10 cellular contexts compared by ENCODE assay signal in genomic region chr2:129979629-129980155, GRCh38. TPM values are rescaled to one million over a fixed set of nuclear protein-coding genes. Genes with fewer than 3 reads are reported as not detected.
DNase-seq lines count a peak whose midpoint lies in the region; ATAC-seq and TF ChIP-seq lines count a peak whose summit lies in the region.
"Not testable (repeated sequence)": the region's sequence is repeated elsewhere in the genome, so short reads cannot be mapped to it uniquely, and the experiment has no call there.
"Had no signal": no experiment of that assay in that cellular context is flagged by ENCODE, and none has a peak within 500 bp of the region (broad histone marks: within the 10 kb centered on the region; RNA-seq: fewer than 3 reads in every experiment).

TSS of gene RAB6C (plus strand) at chr2:129979666. CDS start at chr2:129980116, 450 bp downstream.

- not testable (repeated sequence) for DNase-seq in CD8-positive, alpha-beta T cell; NT2/D1 (ENCODE audit: low read depth, low spot score)
- DNase-seq in activated gamma-delta T cell (lab: John Stamatoyannopoulos, UW), result peak; percentile 5
- DNase-seq in endothelial cell (ENCODE audit: low spot score), result peak; percentile 54
- peak; percentile 43 for DNase-seq in neural crest cell (ENCODE audit: low read depth, low spot score)
- peak in 25 of 49 donors; percentile 13 to 51 (median 27) for DNase-seq in substantia nigra (lab: John Stamatoyannopoulos, UW)

- H3K4me3 Mint-ChIP-seq in CD8-positive, alpha-beta T cell, result peak within 1 kb of the TSS; percentile 49
- peak within 1 kb of the TSS; percentile 88 for H3K4me3 Mint-ChIP-seq in endothelial cell (ENCODE audit: unreplicated experiment)
- H3K4me3 Mint-ChIP-seq in neural crest cell, result peak within 1 kb of the TSS; percentile 82

- H3K36me3 Mint-ChIP-seq in CD8-positive, alpha-beta T cell; endothelial cell (ENCODE audit: low read depth, unreplicated experiment); neural crest cell (ENCODE audit: low read depth): not testable (repeated sequence)

- peak within 1 kb of the TSS; percentile 42 for H3K9ac ChIP-seq in NT2/D1 (ENCODE audit: insufficient read length, low read depth)
- H3K9ac ChIP-seq in iPS-20b (ENCODE audit: low read depth, low read length), result not testable (repeated sequence)

- TF ChIP-seq CTCF in CD8-positive, alpha-beta T cell (IDR thresholded peaks at IDR 0.05); endothelial cell (IDR thresholded peaks at IDR 0.05; ENCODE audit: unreplicated experiment); neural crest cell (conservative IDR thresholded peaks at IDR 0.05): not testable (repeated sequence)

- H3K4me3 ChIP-seq in CD8-positive, alpha-beta T cell (ENCODE audit: low read depth, low read length), result not testable (repeated sequence)
- H3K4me3 ChIP-seq in NT2/D1 (ENCODE audit: insufficient read length, low read depth) (peak within 1 kb of the TSS; percentile 45), iPS-20b (ENCODE audit: low read length) (peak within 1 kb of the TSS; percentile 54; the same call in 1 of the 2 replicates)

- not testable (repeated sequence) for H3K4me1 ChIP-seq in CD8-positive, alpha-beta T cell (ENCODE audit: insufficient read depth, low read length); NT2/D1 (ENCODE audit: insufficient read depth, insufficient read length); iPS-20b (ENCODE audit: insufficient read depth, low read length)

- not testable (repeated sequence) for H3K27me3 ChIP-seq in CD8-positive, alpha-beta T cell (ENCODE audit: insufficient read depth, low read length)
- H3K27me3 ChIP-seq in NT2/D1 (ENCODE audit: insufficient read depth, insufficient read length) (peaks cover 36% of the 10 kb centered on the region), iPS-20b (ENCODE audit: insufficient read depth, low read length) (peaks cover 49% of the 10 kb centered on the region)

- peaks cover 38% of the 10 kb centered on the region for H3K27me3 Mint-ChIP-seq in CD8-positive, alpha-beta T cell (ENCODE audit: low read depth)
- not testable (repeated sequence) for H3K27me3 Mint-ChIP-seq in endothelial cell (ENCODE audit: unreplicated experiment)
- peaks cover 91% of the 10 kb centered on the region for H3K27me3 Mint-ChIP-seq in neural crest cell (ENCODE audit: low read depth)

- intact Hi-C loops in CD8-positive, alpha-beta T cell (cut with DNase I, micrococcal nuclease), result not testable (repeated sequence)

- H3K27ac Mint-ChIP-seq in CD8-positive, alpha-beta T cell; neural crest cell (ENCODE audit: unreplicated experiment): not testable (repeated sequence)
- peak within 1 kb of the TSS; percentile 79 for H3K27ac Mint-ChIP-seq in endothelial cell (ENCODE audit: unreplicated experiment)

- POLR2A ChIA-PET in CD8-positive, alpha-beta T cell (lab: Charles Lee), result not testable (repeated sequence)

- not testable (repeated sequence) for H3K27ac ChIP-seq in CD8-positive, alpha-beta T cell (ENCODE audit: low read depth, low read length); iPS-20b (ENCODE audit: low read length)
- peak within 1 kb of the TSS; percentile 45 for H3K27ac ChIP-seq in substantia nigra (ENCODE audit: low read depth, low read length, poor library complexity, severe bottlenecking)

- H3K4me1 Mint-ChIP-seq in CD8-positive, alpha-beta T cell (ENCODE audit: low read depth); endothelial cell (ENCODE audit: unreplicated experiment); neural crest cell: not testable (repeated sequence)

- CTCF ChIA-PET in CD8-positive, alpha-beta T cell (lab: Charles Lee), result not testable (repeated sequence)

- H3K9me3 ChIP-seq in CD8-positive, alpha-beta T cell (ENCODE audit: low read length); NT2/D1 (ENCODE audit: insufficient read depth, low read length); iPS-20b (ENCODE audit: insufficient read depth, low read depth, low read length): not testable (repeated sequence)

- not testable (repeated sequence) for H3K36me3 ChIP-seq in CD8-positive, alpha-beta T cell (ENCODE audit: insufficient read depth, low read length); NT2/D1 (ENCODE audit: insufficient read depth, insufficient read length, low read length); iPS-20b (ENCODE audit: insufficient read depth, low read depth, low read length)

- not testable (repeated sequence) for ATAC-seq in CD8-positive, alpha-beta T cell
- ATAC-seq in HG02798 (IDR thresholded peaks at IDR 0.05; ENCODE audit: poor library complexity, unreplicated experiment), result peak; percentile 46

- not testable (repeated sequence) for H3K9me3 Mint-ChIP-seq in CD8-positive, alpha-beta T cell; endothelial cell (ENCODE audit: unreplicated experiment); neural crest cell

RNA-seq across cellular contexts. Expression of gene RAB6C, which starts in this region (rescaled TPM):
- not detected for total RNA-seq in CD8-positive, alpha-beta T cell
- total RNA-seq in endothelial cell (ENCODE audit: unreplicated experiment) (1.4 TPM), neural crest cell (0.16 TPM in 1 of 2 replicates, not detected in the other)
- total RNA-seq: G401, pulmonary artery endothelial cell had no signal

Comparison
In these comparisons a context has a peak if more than half of its experiments do, and no peak if none do; other contexts are left out.
1. Peak in DNase-seq in neural crest cell; RNA of the gene not detected or under 1 TPM.